ENCODE assay signal across 1 cellular context in the genomic region with DNA sequence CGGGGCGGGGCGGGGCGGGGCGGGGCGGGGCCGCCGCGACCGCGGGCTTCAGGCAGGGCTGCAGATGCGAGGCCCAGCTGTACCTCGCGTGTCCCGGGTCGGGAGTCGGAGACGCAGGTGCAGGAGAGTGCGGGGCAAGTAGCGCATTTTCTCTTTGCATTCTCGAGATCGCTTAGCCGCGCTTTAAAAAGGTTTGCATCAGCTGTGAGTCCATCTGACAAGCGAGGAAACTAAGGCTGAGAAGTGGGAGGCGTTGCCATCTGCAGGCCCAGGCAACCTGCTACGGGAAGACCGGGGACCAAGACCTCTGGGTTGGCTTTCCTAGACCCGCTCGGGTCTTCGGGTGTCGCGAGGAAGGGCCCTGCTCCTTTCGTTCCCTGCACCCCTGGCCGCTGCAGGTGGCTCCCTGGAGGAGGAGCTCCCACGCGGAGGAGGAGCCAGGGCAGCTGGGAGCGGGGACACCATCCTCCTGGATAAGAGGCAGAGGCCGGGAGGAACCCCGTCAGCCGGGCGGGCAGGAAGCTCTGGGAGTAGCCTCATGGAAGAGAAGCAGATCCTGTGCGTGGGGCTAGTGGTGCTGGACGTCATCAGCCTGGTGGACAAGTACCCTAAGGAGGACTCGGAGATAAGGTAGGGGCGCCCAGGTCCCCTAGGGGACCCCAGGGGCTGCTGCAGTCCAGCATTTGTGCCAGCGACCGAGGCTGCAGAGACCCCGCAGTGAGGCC.
TF ChIP-seq lines count a peak whose summit lies in the region.

Gene KHK, plus strand, starts transcription at position 51 of the 725 bp plus-strand sequence. Its CDS starts 488 bp downstream, at position 539.

TF ChIP-seq in HepG2, 621 proteins besides CTCF, POLR2A, EP300 and RAD21 (continued from another document and continues in another):
- TF ChIP-seq ZNF589 (CRISPR knock-in tag; conservative IDR thresholded peaks at IDR 0.05) = 0 out of 2 replicates have a peak, but pooled peaks have one; percentile 58
- peak; percentile 68 for TF ChIP-seq POLR2G (IDR thresholded peaks at IDR 0.05; ENCODE audit: low read depth, low read length)
- TF ChIP-seq GLI4 (CRISPR knock-in tag; IDR thresholded peaks at IDR 0.05; ENCODE audit: borderline replicate concordance) = no peak
- TF ChIP-seq, protein P1, sequence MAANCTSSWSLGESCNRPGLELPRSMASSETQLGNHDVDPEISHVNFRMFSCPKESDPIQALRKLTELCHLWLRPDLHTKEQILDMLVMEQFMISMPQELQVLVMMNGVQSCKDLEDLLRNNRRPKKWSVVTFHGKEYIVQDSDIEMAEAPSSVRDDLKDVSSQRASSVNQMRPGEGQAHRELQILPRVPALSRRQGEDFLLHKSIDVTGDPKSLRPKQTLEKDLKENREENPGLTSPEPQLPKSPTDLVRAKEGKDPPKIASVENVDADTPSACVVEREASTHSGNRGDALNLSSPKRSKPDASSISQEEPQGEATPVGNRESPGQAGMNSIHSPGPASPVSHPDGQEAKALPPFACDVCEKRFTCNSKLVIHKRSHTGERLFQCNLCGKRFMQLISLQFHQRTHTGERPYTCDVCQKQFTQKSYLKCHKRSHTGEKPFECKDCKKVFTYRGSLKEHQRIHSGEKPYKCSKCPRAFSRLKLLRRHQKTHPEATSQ (CRISPR knock-in tag; IDR thresholded peaks at IDR 0.05; ENCODE audit: borderline replicate concordance) = 0 out of 2 replicates have a peak, but pooled peaks have one; percentile 36
- peak; percentile 62 for TF ChIP-seq AHR (CRISPR knock-in tag; IDR thresholded peaks at IDR 0.05)
- TF ChIP-seq SALL2 (CRISPR knock-in tag; IDR thresholded peaks at IDR 0.05) = peak; percentile 34
- peak; percentile 54 for TF ChIP-seq ZNF446 (CRISPR knock-in tag; IDR thresholded peaks at IDR 0.05)
- no peak for TF ChIP-seq ZNF737 (CRISPR knock-in tag; IDR thresholded peaks at IDR 0.05; ENCODE audit: borderline replicate concordance)
- peak; percentile 21; the same call in 1 of the 2 replicates for TF ChIP-seq ZNF709 (CRISPR knock-in tag; IDR thresholded peaks at IDR 0.05)
- TF ChIP-seq ZNF24 (IDR thresholded peaks at IDR 0.05) = no peak
- no peak for TF ChIP-seq CREB1 (IDR thresholded peaks at IDR 0.05)
- TF ChIP-seq CREB1 (CRISPR knock-in tag; IDR thresholded peaks at IDR 0.05) = no peak
- TF ChIP-seq HOXA9 (CRISPR knock-in tag; IDR thresholded peaks at IDR 0.05; ENCODE audit: borderline replicate concordance) = 0 out of 2 replicates have a peak, but pooled peaks have one; percentile 54
- peak; percentile 39; the same call in 1 of the 2 replicates for TF ChIP-seq SMAD1 (CRISPR knock-in tag; IDR thresholded peaks at IDR 0.05; ENCODE audit: borderline replicate concordance, low read depth)
- no peak; the same call in none of the 2 replicates for TF ChIP-seq KLF11 (CRISPR knock-in tag; IDR thresholded peaks at IDR 0.05)
- TF ChIP-seq KMT2B (CRISPR knock-in tag; IDR thresholded peaks at IDR 0.05) = 0 out of 2 replicates have a peak, but pooled peaks have one; percentile 10
- TF ChIP-seq GABPA (IDR thresholded peaks at IDR 0.05; ENCODE audit: low read depth, low read length) = no peak
- peak; percentile 34 for TF ChIP-seq GABPA (CRISPR knock-in tag; IDR thresholded peaks at IDR 0.05; ENCODE audit: low read depth)
- TF ChIP-seq KAT7 (CRISPR knock-in tag; IDR thresholded peaks at IDR 0.05; ENCODE audit: borderline replicate concordance) = peak; percentile 78; the same call in 1 of the 2 replicates
- TF ChIP-seq ZNF564 (CRISPR knock-in tag; IDR thresholded peaks at IDR 0.05) = peak; percentile 69; the same call in 1 of the 2 replicates
- TF ChIP-seq ZMYM2 (CRISPR knock-in tag; IDR thresholded peaks at IDR 0.05) = peak; percentile 72; the same call in 1 of the 2 replicates
- TF ChIP-seq ZBTB40 (IDR thresholded peaks at IDR 0.05) = no peak
- TF ChIP-seq ZBTB40 (CRISPR knock-in tag; IDR thresholded peaks at IDR 0.05) = no peak; the same call in 1 of the 2 replicates
- peak; percentile 75; the same call in 1 of the 2 replicates for TF ChIP-seq HINFP (CRISPR knock-in tag; IDR thresholded peaks at IDR 0.05; ENCODE audit: low read depth)
- TF ChIP-seq, protein P2, sequence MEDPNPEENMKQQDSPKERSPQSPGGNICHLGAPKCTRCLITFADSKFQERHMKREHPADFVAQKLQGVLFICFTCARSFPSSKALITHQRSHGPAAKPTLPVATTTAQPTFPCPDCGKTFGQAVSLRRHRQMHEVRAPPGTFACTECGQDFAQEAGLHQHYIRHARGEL (CRISPR knock-in tag; IDR thresholded peaks at IDR 0.05) = peak; percentile 87
- TF ChIP-seq EHMT2 (IDR thresholded peaks at IDR 0.05; ENCODE audit: borderline replicate concordance, low read depth, low read length) = no peak
- TF ChIP-seq ELF3 (CRISPR knock-in tag; IDR thresholded peaks at IDR 0.05) = peak; percentile 25; the same call in 1 of the 2 replicates
- peak; percentile 72; the same call in 1 of the 2 replicates for TF ChIP-seq ZNF788 (CRISPR knock-in tag; IDR thresholded peaks at IDR 0.05; ENCODE audit: borderline replicate concordance)
- TF ChIP-seq TCF12 (IDR thresholded peaks at IDR 0.05) = no peak
- peak; percentile 76; the same call in 1 of the 2 replicates for TF ChIP-seq TCF12 (CRISPR knock-in tag; IDR thresholded peaks at IDR 0.05)
- peak; percentile 6 for TF ChIP-seq TBL1XR1 (IDR thresholded peaks at IDR 0.05; ENCODE audit: borderline replicate concordance, low read length, partially characterized antibody)
- peak; percentile 31; the same call in 1 of the 2 replicates for TF ChIP-seq ZNF274 (CRISPR knock-in tag; IDR thresholded peaks at IDR 0.05)
- 0 out of 2 replicates have a peak, but pooled peaks have one; percentile 46 for TF ChIP-seq TBP (CRISPR knock-in tag; IDR thresholded peaks at IDR 0.05)
- peak; percentile 60; the same call in 1 of the 2 replicates for TF ChIP-seq KDM2A (CRISPR knock-in tag; IDR thresholded peaks at IDR 0.05; ENCODE audit: borderline replicate concordance, low read depth)
- TF ChIP-seq FOXJ3 (CRISPR knock-in tag; IDR thresholded peaks at IDR 0.05; ENCODE audit: borderline replicate concordance) = no peak
- TF ChIP-seq ZNF530 (CRISPR knock-in tag; IDR thresholded peaks at IDR 0.05; ENCODE audit: low read depth) = 0 out of 2 replicates have a peak, but pooled peaks have one; percentile 14
- TF ChIP-seq, protein P3, sequence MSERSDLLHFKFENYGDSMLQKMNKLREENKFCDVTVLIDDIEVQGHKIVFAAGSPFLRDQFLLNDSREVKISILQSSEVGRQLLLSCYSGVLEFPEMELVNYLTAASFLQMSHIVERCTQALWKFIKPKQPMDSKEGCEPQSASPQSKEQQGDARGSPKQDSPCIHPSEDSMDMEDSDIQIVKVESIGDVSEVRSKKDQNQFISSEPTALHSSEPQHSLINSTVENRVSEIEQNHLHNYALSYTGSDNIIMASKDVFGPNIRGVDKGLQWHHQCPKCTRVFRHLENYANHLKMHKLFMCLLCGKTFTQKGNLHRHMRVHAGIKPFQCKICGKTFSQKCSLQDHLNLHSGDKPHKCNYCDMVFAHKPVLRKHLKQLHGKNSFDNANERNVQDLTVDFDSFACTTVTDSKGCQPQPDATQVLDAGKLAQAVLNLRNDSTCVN (CRISPR knock-in tag; IDR thresholded peaks at IDR 0.05; ENCODE audit: borderline replicate concordance) = no peak
- TF ChIP-seq, protein P4, sequence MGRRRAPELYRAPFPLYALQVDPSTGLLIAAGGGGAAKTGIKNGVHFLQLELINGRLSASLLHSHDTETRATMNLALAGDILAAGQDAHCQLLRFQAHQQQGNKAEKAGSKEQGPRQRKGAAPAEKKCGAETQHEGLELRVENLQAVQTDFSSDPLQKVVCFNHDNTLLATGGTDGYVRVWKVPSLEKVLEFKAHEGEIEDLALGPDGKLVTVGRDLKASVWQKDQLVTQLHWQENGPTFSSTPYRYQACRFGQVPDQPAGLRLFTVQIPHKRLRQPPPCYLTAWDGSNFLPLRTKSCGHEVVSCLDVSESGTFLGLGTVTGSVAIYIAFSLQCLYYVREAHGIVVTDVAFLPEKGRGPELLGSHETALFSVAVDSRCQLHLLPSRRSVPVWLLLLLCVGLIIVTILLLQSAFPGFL (CRISPR knock-in tag; IDR thresholded peaks at IDR 0.05) = no peak
- peak; percentile 12; the same call in 1 of the 2 replicates for TF ChIP-seq NCOA2 (CRISPR knock-in tag; IDR thresholded peaks at IDR 0.05)
- TF ChIP-seq TOE1 (CRISPR knock-in tag; IDR thresholded peaks at IDR 0.05) = no peak
- TF ChIP-seq TOPORS (CRISPR knock-in tag; IDR thresholded peaks at IDR 0.05) = peak; percentile 39; the same call in 1 of the 2 replicates
- TF ChIP-seq TERF1 (CRISPR knock-in tag; IDR thresholded peaks at IDR 0.05) = 0 out of 2 replicates have a peak, but pooled peaks have one; percentile 1
- 0 out of 2 replicates have a peak, but pooled peaks have one; percentile 8 for TF ChIP-seq MTA1 (CRISPR knock-in tag; IDR thresholded peaks at IDR 0.05; ENCODE audit: borderline replicate concordance)
- 0 out of 2 replicates have a peak, but pooled peaks have one; percentile 43 for TF ChIP-seq ATF7-NPFF (CRISPR knock-in tag; IDR thresholded peaks at IDR 0.05; ENCODE audit: low read depth)
- TF ChIP-seq ZNF235 (CRISPR knock-in tag; IDR thresholded peaks at IDR 0.05; ENCODE audit: borderline replicate concordance) = 0 out of 2 replicates have a peak, but pooled peaks have one; percentile 48
- TF ChIP-seq MED13 (CRISPR knock-in tag; IDR thresholded peaks at IDR 0.05) = peak; percentile 21; the same call in 1 of the 2 replicates
- peak; percentile 46 for TF ChIP-seq MXD4 (CRISPR knock-in tag; IDR thresholded peaks at IDR 0.05)
